Comparison of ENCODE assay signal across 27 cellular contexts in genomic region chr10:10684972-10685371, GRCh38.
"Had no signal": no experiment of that assay in that cellular context is flagged by ENCODE, and none has a peak within 500 bp of the region (broad histone marks: within the 10 kb centered on the region; RNA-seq: fewer than 3 reads in every experiment).

No MANE protein-coding gene starts in this region.

- H3K36me3 Mint-ChIP-seq: mesothelial cell of epicardium; naive thymus-derived CD4-positive, alpha-beta T cell; natural killer cell treated with Interleukin-12 subunit alpha and Interleukin-12 subunit beta and Interleukin-15 and Interleukin-18, amount 100 ng/mL, for 72 hours had no signal

- H3K27me3 ChIP-seq: hepatocyte, pancreas, suprapubic skin, tibial artery, upper lobe of right lung had no signal

- H3K4me3 Mint-ChIP-seq: mesothelial cell of epicardium; naive thymus-derived CD4-positive, alpha-beta T cell; natural killer cell treated with Interleukin-12 subunit alpha and Interleukin-12 subunit beta and Interleukin-15 and Interleukin-18, amount 100 ng/mL, for 72 hours; stimulated activated naive CD8-positive, alpha-beta T cell treated with anti-CD3 and anti-CD28 coated beads, Interleukin-15, Interleukin-2, amounts not matched to agents 100 ng/mL and 50 ng/mL, for 24 hours had no signal

- H3K4me2 ChIP-seq: hepatocyte had no signal

- FAIRE-seq: pancreas, urothelium cell line had no signal

- ATAC-seq: naive thymus-derived CD4-positive, alpha-beta T cell; natural killer cell treated with Interleukin-12 subunit alpha and Interleukin-12 subunit beta and Interleukin-15 and Interleukin-18, amount 100 ng/mL, for 72 hours; pancreas; right cardiac atrium; sciatic nerve; upper lobe of right lung had no signal

- H2AFZ ChIP-seq: hepatocyte had no signal

- H3K27ac Mint-ChIP-seq: mesothelial cell of epicardium; naive thymus-derived CD4-positive, alpha-beta T cell; natural killer cell treated with Interleukin-12 subunit alpha and Interleukin-12 subunit beta and Interleukin-15 and Interleukin-18, amount 100 ng/mL, for 72 hours; stimulated activated naive CD8-positive, alpha-beta T cell treated with anti-CD3 and anti-CD28 coated beads, Interleukin-15, Interleukin-2, amounts not matched to agents 100 ng/mL and 50 ng/mL, for 24 hours had no signal

- H3K4me3 ChIP-seq: hepatocyte, left ventricle myocardium inferior, lung, pancreas, prostate gland, skin epidermis, suprapubic skin, thoracic aorta, tibial artery, upper lobe of right lung had no signal

- H3K4me1 Mint-ChIP-seq: naive thymus-derived CD4-positive, alpha-beta T cell had no signal

- H3K36me3 ChIP-seq: left ventricle myocardium inferior, pancreas, prostate gland, suprapubic skin, thoracic aorta, tibial artery, upper lobe of right lung had no signal

- H3K9me3 ChIP-seq: left ventricle myocardium inferior, pancreas, prostate gland, suprapubic skin, thoracic aorta, tibial artery, upper lobe of right lung had no signal

- DNase-seq: islet precursor cell; left ventricle myocardium inferior; mesendoderm; naive thymus-derived CD4-positive, alpha-beta T cell; pancreas; posterior cingulate gyrus; retina; right cardiac atrium; stimulated activated CD4-positive, alpha-beta T cell treated with anti-CD3 and anti-CD28 coated beads, Interleukin-12 subunit alpha, Interleukin-12 subunit beta, amount 100 ng/mL, for 4 hours; stimulated activated CD4-positive, alpha-beta T cell treated with anti-CD3 and anti-CD28 coated beads, Interleukin-15, amount 100 ng/mL, for 24 hours; stimulated activated CD4-positive, alpha-beta T cell treated with anti-CD3 and anti-CD28 coated beads, Interleukin-2, amount 100 ng/mL, for 24 hours; stimulated activated CD4-positive, alpha-beta T cell treated with anti-CD3 and anti-CD28 coated beads, Interleukin-4, amount 100 ng/mL, for 1 hour; stimulated activated naive CD4-positive, alpha-beta T cell; tibial artery; trophoblast cell; upper lobe of right lung had no signal

- H3K27ac ChIP-seq: hepatocyte, left ventricle myocardium inferior, pancreas, prostate gland, skin epidermis, suprapubic skin, thoracic aorta, tibial artery, upper lobe of right lung had no signal

- H3K79me2 ChIP-seq: hepatocyte had no signal

- H3K9me3 Mint-ChIP-seq: stimulated activated naive CD8-positive, alpha-beta T cell treated with anti-CD3 and anti-CD28 coated beads, Interleukin-15, Interleukin-2, amounts not matched to agents 100 ng/mL and 50 ng/mL, for 24 hours had no signal

- H3K4me1 ChIP-seq: left ventricle myocardium inferior, pancreas, prostate gland, suprapubic skin, tibial artery, upper lobe of right lung had no signal
